ENCODE assay signal across 10 cellular contexts in the genomic region with DNA sequence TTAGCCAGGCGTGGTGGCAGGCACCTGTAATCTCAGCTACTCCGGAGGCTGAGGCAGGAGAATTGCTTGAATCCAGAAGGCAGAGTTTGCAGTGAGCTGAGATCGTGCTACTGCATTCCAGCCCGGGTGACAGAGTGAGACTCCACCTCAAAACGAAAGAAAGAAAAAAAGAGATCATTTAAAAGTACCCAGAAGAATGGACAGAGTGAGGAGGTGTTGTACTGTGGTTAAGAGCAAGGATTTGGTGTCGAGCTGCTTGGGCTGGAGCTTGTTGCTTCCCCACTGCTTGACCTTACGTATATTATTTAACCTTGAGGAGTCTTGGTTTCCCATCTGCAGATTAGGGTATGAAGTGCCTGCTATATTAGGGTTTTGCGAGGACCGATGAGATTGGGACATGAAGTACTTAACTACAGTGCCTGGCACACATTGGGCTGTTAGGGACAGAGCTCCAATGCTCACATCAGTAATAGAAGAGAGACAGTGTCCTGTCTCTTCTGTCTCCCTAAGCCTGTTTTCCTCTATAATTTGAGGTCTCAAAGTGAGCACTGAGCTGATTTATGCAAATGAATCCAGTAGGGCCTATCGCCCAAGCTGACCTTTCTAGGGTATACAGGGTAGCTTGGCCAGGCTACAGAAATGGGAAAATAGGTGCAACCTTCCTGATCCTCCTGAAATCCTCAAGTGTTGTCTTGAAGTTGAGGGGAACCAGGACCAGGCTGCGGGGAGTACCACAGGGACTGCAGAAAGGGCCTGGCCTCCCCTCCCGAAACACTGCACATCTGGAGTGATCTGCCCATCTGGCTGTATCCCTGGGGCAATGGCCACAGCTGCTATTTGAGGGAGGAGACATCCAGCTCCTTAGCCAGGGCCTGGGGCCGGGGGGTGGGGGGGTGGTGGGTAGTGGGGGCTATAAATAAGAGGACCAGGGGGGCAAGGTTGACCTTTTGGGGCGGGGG. TPM values are rescaled to one million over a fixed set of nuclear protein-coding genes. Genes with fewer than 3 reads are reported as not detected.
A peak's percentile ranks its signal among the peaks of the same experiment; 100 is the strongest.
DNase-seq lines count a peak whose midpoint lies in the region; ATAC-seq and TF ChIP-seq lines count a peak whose summit lies in the region.
"Had no signal": no experiment of that assay in that cellular context is flagged by ENCODE, and none has a peak within 500 bp of the region (broad histone marks: within the 10 kb centered on the region; RNA-seq: fewer than 3 reads in every experiment).

No MANE protein-coding gene starts in this region.

- H3K9ac ChIP-seq in HCT116 (ENCODE audit: low read length) (no peak overlapping the region), MM.1S (ENCODE audit: low read length) (no peak overlapping the region)

- TF ChIP-seq RAD21 in HCT116 (IDR thresholded peaks at IDR 0.05; ENCODE audit: low read depth) = no peak

- DNase-seq in HCT116 (ENCODE audit: low read depth, low spot score) (no peak), right atrium auricular region (ENCODE audit: low spot score) (no peak), SW 1271 (lab: John Stamatoyannopoulos, UW) (no peak), MM.1S (no peak), NCI-H2196 treated with DMSO at 0.1 percent for 48 hours (lab: John Stamatoyannopoulos, UW; ENCODE audit: unreplicated experiment) (no peak)
- DNase-seq in stimulated activated effector memory CD8-positive, alpha-beta T cell treated with anti-CD3 and anti-CD28 coated beads, Interleukin-12 subunit alpha, Interleukin-12 subunit beta, amount 100 ng/mL, for 72 hours (ENCODE audit: low spot score in 2 of 2) = no peak
- DNase-seq: activated B cell treated with CpG ODN at 0.5 μM for 24 hours, NCI-H345 had no signal

- peak overlapping the region; percentile 53; the same call in 1 of the 2 replicates for H3K27ac ChIP-seq in HCT116 (ENCODE audit: low read depth, low read length)
- peak overlapping the region; percentile 71 to 99 for H3K27ac ChIP-seq in right atrium auricular region
- H3K27ac ChIP-seq in MM.1S (ENCODE audit: low read length) = no peak overlapping the region

- H3K27me3 ChIP-seq in HCT116 (ENCODE audit: insufficient read depth, low read length) (no peaks in the 10 kb centered on the region), right atrium auricular region (no peaks in the 10 kb centered on the region), MM.1S (replicated peaks; ENCODE audit: insufficient read depth, low read length) (no peaks in the 10 kb centered on the region)

- H3K36me3 ChIP-seq in HCT116 (ENCODE audit: control insufficient read depth in 1 of 2, insufficient read depth in 2 of 2, low read length in 2 of 2) (no peaks in the 10 kb centered on the region), right atrium auricular region (no peaks in the 10 kb centered on the region), MM.1S (replicated peaks; ENCODE audit: insufficient read depth, low read length) (no peaks in the 10 kb centered on the region)

- BruUV-seq in HCT116 (replicated peaks; lab: Mats Ljungman, UMichigan) = no TSS peak

- H3K79me2 ChIP-seq in HCT116 (ENCODE audit: insufficient read depth, low read length) (no peaks in the 10 kb centered on the region), MM.1S (ENCODE audit: low read length) (no peaks in the 10 kb centered on the region)

- H3K4me1 ChIP-seq in HCT116 (ENCODE audit: control insufficient read depth in 1 of 2, insufficient read depth in 2 of 2, low read length in 2 of 2) = peaks cover 30 to 37% of the 10 kb centered on the region in 2 experiments
- H3K4me1 ChIP-seq in right atrium auricular region = peaks cover 0 to 61% of the 10 kb centered on the region in 2 donors
- H3K4me1 ChIP-seq in MM.1S (ENCODE audit: low read length) = peaks cover 38% of the 10 kb centered on the region

- no peaks in the 10 kb centered on the region for H3K27me3 Mint-ChIP-seq in activated T-helper 17 cell treated with anti-CD3 and anti-CD28 coated beads, Interleukin-2, amount 50 U/mL, for 72 hours
- H3K27me3 Mint-ChIP-seq: activated B cell treated with CpG ODN at 0.5 μM for 24 hours had no signal

- peaks cover 64% of the 10 kb centered on the region for H3K4me1 Mint-ChIP-seq in activated T-helper 17 cell treated with anti-CD3 and anti-CD28 coated beads, Interleukin-2, amount 50 U/mL, for 72 hours
- H3K4me1 Mint-ChIP-seq in stimulated activated effector memory CD8-positive, alpha-beta T cell treated with anti-CD3 and anti-CD28 coated beads, Interleukin-12 subunit alpha, Interleukin-12 subunit beta, amount 100 ng/mL, for 72 hours = peaks cover 87% of the 10 kb centered on the region

- TF ChIP-seq CTCF in HCT116 (IDR thresholded peaks at IDR 0.05 in 2 of 3, conservative IDR thresholded peaks at IDR 0.05 in 1 of 3; ENCODE audit: borderline replicate concordance in 1 of 3, insufficient read depth in 1 of 3, low read depth in 2 of 3, low read length in 2 of 3) (no peak), right atrium auricular region (IDR thresholded peaks at IDR 0.05) (no peak), MM.1S (IDR thresholded peaks at IDR 0.05; ENCODE audit: low read length) (no peak)

- CTCF ChIA-PET in HCT116 (lab: Charles Lee) = interaction anchor here (1.0 to 4.0 kb wide), 6 partner anchors 10 to 86 kb away, joined by 5 to 47 read pairs (median 8); no protein-coding TSS in a partner anchor

- TF ChIP-seq POLR2A in HCT116 (IDR thresholded peaks at IDR 0.05; ENCODE audit: borderline replicate concordance, extremely low read depth, insufficient read depth, insufficient read length) = no peak

- POLR2A ChIA-PET in HCT116 (lab: Charles Lee) = interaction anchor here (0.6 to 2.2 kb wide), 7 partner anchors 7 to 108 kb away, joined by 3 to 16 read pairs (median 6); no protein-coding TSS in a partner anchor

- H3K27ac Mint-ChIP-seq in activated T-helper 17 cell treated with anti-CD3 and anti-CD28 coated beads, Interleukin-2, amount 50 U/mL, for 72 hours = peak overlapping the region; percentile 93
- H3K27ac Mint-ChIP-seq in stimulated activated effector memory CD8-positive, alpha-beta T cell treated with anti-CD3 and anti-CD28 coated beads, Interleukin-12 subunit alpha, Interleukin-12 subunit beta, amount 100 ng/mL, for 72 hours = peak overlapping the region; percentile 71
- H3K27ac Mint-ChIP-seq: activated B cell treated with CpG ODN at 0.5 μM for 24 hours had no signal

- H3K36me3 Mint-ChIP-seq in activated T-helper 17 cell treated with anti-CD3 and anti-CD28 coated beads, Interleukin-2, amount 50 U/mL, for 72 hours (ENCODE audit: low read depth) = peaks cover 24% of the 10 kb centered on the region
- peaks cover 16% of the 10 kb centered on the region for H3K36me3 Mint-ChIP-seq in stimulated activated effector memory CD8-positive, alpha-beta T cell treated with anti-CD3 and anti-CD28 coated beads, Interleukin-12 subunit alpha, Interleukin-12 subunit beta, amount 100 ng/mL, for 72 hours

- intact Hi-C loops in HCT116 (cut with micrococcal nuclease) = no loop called here

- RAD21 ChIA-PET in HCT116 (lab: Charles Lee; ENCODE audit: low non-redundant PET in 1 of 2, low total read pairs in 2 of 2, uncharacterized antibody in 2 of 2, unreplicated experiment in 2 of 2) = interaction anchor here (0.6 to 1.0 kb wide), 3 partner anchors 8 to 31 kb away, joined by 3 to 4 read pairs (median 4); no protein-coding TSS in a partner anchor

- H4K20me1 ChIP-seq in HCT116 (ENCODE audit: insufficient read depth) (no peaks in the 10 kb centered on the region), MM.1S (ENCODE audit: insufficient read depth, low read length) (no peaks in the 10 kb centered on the region)

- H3F3A ChIP-seq in MM.1S (ENCODE audit: insufficient read depth, low read length) = peaks cover 14% of the 10 kb centered on the region

- no peak overlapping the region for H3K4me3 ChIP-seq in HCT116 (replicated peaks in 1 of 2; ENCODE audit: low read depth in 1 of 2, low read length in 2 of 2)
- no peak overlapping the region for H3K4me3 ChIP-seq in right atrium auricular region
- H3K4me3 ChIP-seq in MM.1S (ENCODE audit: low read length) = no peak overlapping the region

- H3K9me3 ChIP-seq in HCT116 (ENCODE audit: control insufficient read depth in 1 of 2, insufficient read depth in 1 of 2, low read depth in 1 of 2, low read length in 2 of 2) = no peaks in the 10 kb centered on the region
- H3K9me3 ChIP-seq in right atrium auricular region = no peaks in the 10 kb centered on the region
- no peaks in the 10 kb centered on the region for H3K9me3 ChIP-seq in MM.1S (replicated peaks; ENCODE audit: insufficient read depth, low read length)

- H3K4me2 ChIP-seq in HCT116 (ENCODE audit: low read length) (peak overlapping the region; percentile 68), MM.1S (ENCODE audit: low read depth, low read length) (no peak overlapping the region)

- H3K9me2 ChIP-seq in HCT116 (ENCODE audit: insufficient read depth) (no peaks in the 10 kb centered on the region), MM.1S (replicated peaks; ENCODE audit: insufficient read depth, low read length) (no peaks in the 10 kb centered on the region)

- no peaks in the 10 kb centered on the region for H3K9me3 Mint-ChIP-seq in activated T-helper 17 cell treated with anti-CD3 and anti-CD28 coated beads, Interleukin-2, amount 50 U/mL, for 72 hours
- no peaks in the 10 kb centered on the region for H3K9me3 Mint-ChIP-seq in stimulated activated effector memory CD8-positive, alpha-beta T cell treated with anti-CD3 and anti-CD28 coated beads, Interleukin-12 subunit alpha, Interleukin-12 subunit beta, amount 100 ng/mL, for 72 hours
- H3K9me3 Mint-ChIP-seq: activated B cell treated with CpG ODN at 0.5 μM for 24 hours had no signal

- ATAC-seq in HCT116 (peak; percentile 48), HG03565 (IDR thresholded peaks at IDR 0.05; ENCODE audit: unreplicated experiment) (no peak)
- no peak for ATAC-seq in activated T-helper 17 cell treated with anti-CD3 and anti-CD28 coated beads, Interleukin-2, amount 50 U/mL, for 72 hours (replicated peaks)
- ATAC-seq in stimulated activated effector memory CD8-positive, alpha-beta T cell treated with anti-CD3 and anti-CD28 coated beads, Interleukin-12 subunit alpha, Interleukin-12 subunit beta, amount 100 ng/mL, for 72 hours = no peak

- H3K4me3 Mint-ChIP-seq in activated T-helper 17 cell treated with anti-CD3 and anti-CD28 coated beads, Interleukin-2, amount 50 U/mL, for 72 hours = peak overlapping the region; percentile 83
- H3K4me3 Mint-ChIP-seq in stimulated activated effector memory CD8-positive, alpha-beta T cell treated with anti-CD3 and anti-CD28 coated beads, Interleukin-12 subunit alpha, Interleukin-12 subunit beta, amount 100 ng/mL, for 72 hours = peak overlapping the region; percentile 38
- H3K4me3 Mint-ChIP-seq: activated B cell treated with CpG ODN at 0.5 μM for 24 hours had no signal

- H2AFZ ChIP-seq in HCT116 (ENCODE audit: low read depth, low read length, poor library complexity, severe bottlenecking) (no peak overlapping the region), MM.1S (ENCODE audit: low read length) (no peak overlapping the region)

RNA-seq across cellular contexts. Expression of a gene that starts 8.6 kb away (rescaled TPM):
- 38.1 TPM for total RNA-seq in HCT116 (2021; ENCODE audit: unreplicated experiment)
- polyA plus RNA-seq in HCT116 (2012) = 23.3 and 24.6 TPM in 2 replicates
- 100 to 1,000 TPM; 163 to 471 TPM for total RNA-seq in activated T-helper 17 cell treated with anti-CD3 and anti-CD28 coated beads, Interleukin-2, amount 50 U/mL, for 72 hours
- 10 to 100 TPM; 33.4 to 60.2 TPM for total RNA-seq in right atrium auricular region

RNA-seq across cellular contexts. Expression of a gene that starts 55.2 kb away (rescaled TPM):
- total RNA-seq in HCT116 (2021; ENCODE audit: unreplicated experiment) (20.0 TPM), right atrium auricular region (10 to 100 TPM; 48.9 to 52.0 TPM)
- 12.2 and 15.7 TPM in 2 replicates for polyA plus RNA-seq in HCT116 (2012)
- 1 to 10 TPM; 6.7 to 8.2 TPM for total RNA-seq in activated T-helper 17 cell treated with anti-CD3 and anti-CD28 coated beads, Interleukin-2, amount 50 U/mL, for 72 hours
